ENCODE assay signal across 34 cellular contexts in the genomic region with DNA sequence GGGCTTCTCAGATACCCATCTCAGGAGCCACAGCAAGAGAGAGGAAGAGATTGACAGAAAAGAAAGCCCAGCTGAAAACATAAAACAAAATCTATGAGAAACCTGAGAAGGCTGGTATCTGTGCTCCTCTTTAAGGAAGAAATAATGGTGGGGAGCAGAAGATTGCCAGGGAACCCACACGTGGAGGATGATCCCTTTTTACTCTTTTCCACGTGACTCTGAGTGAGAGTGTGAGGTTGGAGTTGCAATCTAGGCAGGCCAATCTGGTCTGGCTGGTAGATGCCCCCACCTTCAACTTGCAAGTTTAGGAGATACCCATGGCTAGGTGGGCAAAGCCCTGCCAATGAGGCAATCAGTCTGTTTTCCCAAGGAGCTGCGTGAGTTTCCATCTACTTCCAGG.
"Had no signal": no experiment of that assay in that cellular context is flagged by ENCODE, and none has a peak within 500 bp of the region (broad histone marks: within the 10 kb centered on the region; RNA-seq: fewer than 3 reads in every experiment).

No MANE protein-coding gene starts in this region.

- H3K4me3 ChIP-seq: MG63 had no signal

- H3K9me3 ChIP-seq: MG63 had no signal

- DNase-seq: Karpas-422, Kasumi-1, MG63, MM.1S, MV-4-11, NCI-H1048, NCI-H1092, NCI-H1092 treated with DMSO at 0.1 percent for 48 hours, NCI-H1105, NCI-H1105 treated with DMSO at 0.1 percent for 48 hours, NCI-H1417, NCI-H1417 treated with DMSO at 0.1 percent for 48 hours, NCI-H1436, NCI-H1436 treated with DMSO at 0.1 percent for 48 hours, NCI-H146, NCI-H1694, NCI-H1694 treated with DMSO at 0.1 percent for 48 hours, NCI-H187, NCI-H187 treated with DMSO at 0.1 percent for 48 hours, NCI-H1930, NCI-H2029, NCI-H2029 treated with DMSO at 0.1 percent for 48 hours, NCI-H2081, NCI-H2081 treated with DMSO at 0.1 percent for 48 hours, NCI-H2107, NCI-H2171, NCI-H2171 treated with DMSO at 0.1 percent for 48 hours, NCI-H2227 treated with DMSO at 0.1 percent for 48 hours, NCI-H226, NCI-H345, NCI-H446, NCI-H446 treated with DMSO at 0.1 percent for 48 hours, NCI-H510A, NCI-H510A treated with DMSO at 0.1 percent for 48 hours had no signal

- H3K36me3 ChIP-seq: MG63 had no signal
